ENCODE assay signal across 1 cellular context in the genomic region with DNA sequence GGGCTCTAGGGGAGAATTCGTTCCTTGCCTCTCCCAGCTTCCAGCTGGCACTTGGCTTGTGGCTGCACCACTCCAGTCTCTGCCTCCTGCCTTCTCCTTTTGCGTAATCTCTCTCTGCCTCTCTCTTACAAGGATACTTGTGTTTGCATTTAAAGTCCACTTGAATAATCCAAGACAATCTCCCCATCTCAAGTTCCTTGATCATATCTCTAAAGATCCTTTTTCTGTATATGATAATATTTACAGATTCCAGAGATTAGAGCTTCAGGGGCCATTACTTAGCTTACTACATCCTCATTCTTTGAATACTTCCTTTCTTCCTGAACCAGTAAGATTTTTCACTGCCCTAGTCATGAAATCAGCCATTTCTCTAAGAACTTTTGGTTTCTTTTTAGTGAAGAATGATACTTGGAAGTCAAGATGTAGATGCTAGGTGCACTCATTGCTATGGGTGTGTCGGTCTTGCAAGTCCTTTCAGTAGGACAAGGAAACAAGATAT.
TF ChIP-seq lines count a peak whose summit lies in the region.

No MANE protein-coding gene starts in this region.

TF ChIP-seq in GM12878, 131 proteins besides CTCF, POLR2A, EP300 and RAD21:
- TF ChIP-seq, protein P1, sequence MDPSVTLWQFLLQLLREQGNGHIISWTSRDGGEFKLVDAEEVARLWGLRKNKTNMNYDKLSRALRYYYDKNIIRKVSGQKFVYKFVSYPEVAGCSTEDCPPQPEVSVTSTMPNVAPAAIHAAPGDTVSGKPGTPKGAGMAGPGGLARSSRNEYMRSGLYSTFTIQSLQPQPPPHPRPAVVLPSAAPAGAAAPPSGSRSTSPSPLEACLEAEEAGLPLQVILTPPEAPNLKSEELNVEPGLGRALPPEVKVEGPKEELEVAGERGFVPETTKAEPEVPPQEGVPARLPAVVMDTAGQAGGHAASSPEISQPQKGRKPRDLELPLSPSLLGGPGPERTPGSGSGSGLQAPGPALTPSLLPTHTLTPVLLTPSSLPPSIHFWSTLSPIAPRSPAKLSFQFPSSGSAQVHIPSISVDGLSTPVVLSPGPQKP (IDR thresholded peaks at IDR 0.05; ENCODE audit: low read depth, low read length): no peak
